ENCODE assay signal across 19 cellular contexts in the genomic region with DNA sequence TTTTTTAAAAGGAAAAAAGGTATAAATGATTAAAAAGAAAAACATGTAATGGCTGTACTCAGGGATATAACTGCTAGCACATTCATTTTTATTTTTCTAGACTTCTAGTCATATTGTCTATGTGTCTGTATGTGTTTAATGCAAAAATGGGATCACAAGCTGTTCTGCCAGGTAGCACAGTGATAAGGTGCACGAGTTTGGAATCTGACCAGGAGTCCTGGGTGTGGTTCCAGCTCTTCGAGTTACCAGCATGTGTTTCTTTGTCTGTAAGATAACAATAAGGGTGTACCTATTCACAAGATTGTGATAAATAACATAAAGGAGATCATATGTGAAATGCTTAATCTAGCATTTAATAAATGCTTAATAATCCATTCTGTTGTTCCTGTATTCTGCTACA.
DNase-seq lines count a peak whose midpoint lies in the region; ATAC-seq and TF ChIP-seq lines count a peak whose summit lies in the region.
"Had no signal": no experiment of that assay in that cellular context is flagged by ENCODE, and none has a peak within 500 bp of the region (broad histone marks: within the 10 kb centered on the region; RNA-seq: fewer than 3 reads in every experiment).

No MANE protein-coding gene starts in this region.

- no peaks in the 10 kb centered on the region for H3K27me3 Mint-ChIP-seq in activated CD4-positive, alpha-beta T cell treated with anti-CD3 and anti-CD28 coated beads, Interleukin-2, amount 10 ng/mL, durations not matched to agents 24 days and 14 days
- H3K27me3 Mint-ChIP-seq in activated naive CD4-positive, alpha-beta T cell treated with anti-CD3 and anti-CD28 coated beads, Interleukin-2, amount 10 ng/mL, durations not matched to agents 7 days and 5 days: no peaks in the 10 kb centered on the region
- no peaks in the 10 kb centered on the region for H3K27me3 Mint-ChIP-seq in HFFc6 (ENCODE audit: insufficient read depth)
- H3K27me3 Mint-ChIP-seq: CD4-positive, CD25-positive, alpha-beta regulatory T cell had no signal

- no peaks in the 10 kb centered on the region for H3K4me1 Mint-ChIP-seq in activated CD4-positive, alpha-beta T cell treated with anti-CD3 and anti-CD28 coated beads, Interleukin-2, amount 10 ng/mL, durations not matched to agents 24 days and 14 days
- no peaks in the 10 kb centered on the region for H3K4me1 Mint-ChIP-seq in activated naive CD4-positive, alpha-beta T cell treated with anti-CD3 and anti-CD28 coated beads, Interleukin-2, amount 10 ng/mL, durations not matched to agents 7 days and 5 days
- peaks cover 27% of the 10 kb centered on the region for H3K4me1 Mint-ChIP-seq in HFFc6 (ENCODE audit: low read depth)

- no peaks in the 10 kb centered on the region for H3K27me3 ChIP-seq in left lung
- H3K27me3 ChIP-seq: MG63 had no signal

- TF ChIP-seq CTCF in VCaP (conservative IDR thresholded peaks at IDR 0.05) (no peak), left lung (IDR thresholded peaks at IDR 0.05) (no peak), HFFc6 (IDR thresholded peaks at IDR 0.05) (no peak)

- H3K36me3 Mint-ChIP-seq in activated CD4-positive, alpha-beta T cell treated with anti-CD3 and anti-CD28 coated beads, Interleukin-2, amount 10 ng/mL, durations not matched to agents 24 days and 14 days (ENCODE audit: low read depth): no peaks in the 10 kb centered on the region
- no peaks in the 10 kb centered on the region for H3K36me3 Mint-ChIP-seq in activated naive CD4-positive, alpha-beta T cell treated with anti-CD3 and anti-CD28 coated beads, Interleukin-2, amount 10 ng/mL, durations not matched to agents 7 days and 5 days
- peaks cover 10% of the 10 kb centered on the region for H3K36me3 Mint-ChIP-seq in HFFc6 (ENCODE audit: low read depth)

- H3K9me3 ChIP-seq in left lung: no peaks in the 10 kb centered on the region
- H3K9me3 ChIP-seq: MG63 had no signal

- peaks cover 0 to 10% of the 10 kb centered on the region in 2 donors for H3K4me1 ChIP-seq in left lung

- H3K4me3 Mint-ChIP-seq in activated CD4-positive, alpha-beta T cell treated with anti-CD3 and anti-CD28 coated beads, Interleukin-2, amount 10 ng/mL, durations not matched to agents 24 days and 14 days: no peak overlapping the region
- H3K4me3 Mint-ChIP-seq in activated naive CD4-positive, alpha-beta T cell treated with anti-CD3 and anti-CD28 coated beads, Interleukin-2, amount 10 ng/mL, durations not matched to agents 7 days and 5 days: no peak overlapping the region
- no peak overlapping the region for H3K4me3 Mint-ChIP-seq in HFFc6
- H3K4me3 Mint-ChIP-seq: CD4-positive, CD25-positive, alpha-beta regulatory T cell had no signal

- no peaks in the 10 kb centered on the region for H3K36me3 ChIP-seq in left lung
- H3K36me3 ChIP-seq: MG63 had no signal

- H3K4me3 ChIP-seq in left lung: no peak overlapping the region
- H3K4me3 ChIP-seq: MG63 had no signal

- ATAC-seq in left colon (peak; percentile 86), left lung (no peak)
- ATAC-seq: HepG2, SK-N-SH treated with all-trans-retinoic acid at 6 μM for 48 hours had no signal

- DNase-seq in NCI-H146 (lab: John Stamatoyannopoulos, UW) (peak; percentile 23), left colon (peak; percentile 66 to 74), left lung (no peak), HFFc6 (no peak)
- DNase-seq in activated CD4-positive, alpha-beta T cell treated with anti-CD3 and anti-CD28 coated beads, Interleukin-2, amount 10 ng/mL, durations not matched to agents 24 days and 14 days: no peak
- DNase-seq in activated naive CD4-positive, alpha-beta T cell treated with anti-CD3 and anti-CD28 coated beads, Interleukin-2, amount 10 ng/mL, durations not matched to agents 7 days and 5 days: no peak
- DNase-seq: CD4-positive, CD25-positive, alpha-beta regulatory T cell; DMS79; HCEC 1CT; MG63; NCI-H1092; NCI-H1694; NCI-H526 treated with DMSO at 0.1 percent for 48 hours; OCI-M1; SHP77 treated with DMSO at 0.1 percent for 48 hours had no signal

- intact Hi-C loops in left colon (cut with DNase I, micrococcal nuclease): no loop called here
- intact Hi-C loops in activated CD4-positive, alpha-beta T cell treated with anti-CD3 and anti-CD28 coated beads, Interleukin-2, amount 10 ng/mL, durations not matched to agents 24 days and 14 days (cut with micrococcal nuclease): no loop called here
- intact Hi-C loops in left lung (cut with DNase I): no loop called here

- H3K9me3 Mint-ChIP-seq in activated CD4-positive, alpha-beta T cell treated with anti-CD3 and anti-CD28 coated beads, Interleukin-2, amount 10 ng/mL, durations not matched to agents 24 days and 14 days: no peaks in the 10 kb centered on the region
- no peaks in the 10 kb centered on the region for H3K9me3 Mint-ChIP-seq in activated naive CD4-positive, alpha-beta T cell treated with anti-CD3 and anti-CD28 coated beads, Interleukin-2, amount 10 ng/mL, durations not matched to agents 7 days and 5 days
- no peaks in the 10 kb centered on the region for H3K9me3 Mint-ChIP-seq in HFFc6
- H3K9me3 Mint-ChIP-seq: CD4-positive, CD25-positive, alpha-beta regulatory T cell had no signal

- H3K27ac Mint-ChIP-seq in activated CD4-positive, alpha-beta T cell treated with anti-CD3 and anti-CD28 coated beads, Interleukin-2, amount 10 ng/mL, durations not matched to agents 24 days and 14 days: no peak overlapping the region
- H3K27ac Mint-ChIP-seq in activated naive CD4-positive, alpha-beta T cell treated with anti-CD3 and anti-CD28 coated beads, Interleukin-2, amount 10 ng/mL, durations not matched to agents 7 days and 5 days: no peak overlapping the region
- H3K27ac Mint-ChIP-seq in HFFc6: no peak overlapping the region; the same call in 1 of the 2 replicates
- H3K27ac Mint-ChIP-seq: CD4-positive, CD25-positive, alpha-beta regulatory T cell had no signal

- CTCF ChIA-PET in activated naive CD4-positive, alpha-beta T cell treated with anti-CD3 and anti-CD28 coated beads, Interleukin-2, amount 10 ng/mL, durations not matched to agents 7 days and 5 days (lab: Charles Lee): no interaction called here

- peak overlapping the region; percentile 19; the same call in 1 of the 2 replicates for H3K27ac ChIP-seq in VCaP
- H3K27ac ChIP-seq in left lung: no peak overlapping the region
- H3K27ac ChIP-seq: KMS-11 had no signal

Comparison
In these comparisons a context has a peak if more than half of its experiments do, and no peak if none do; other contexts are left out.
1. DNase-seq: peak in NCI-H146 (single experiment) and left colon (2 of 2); none in activated CD4-positive, alpha-beta T cell treated with anti-CD3 and anti-CD28 coated beads, Interleukin-2, amount 10 ng/mL, durations not matched to agents 24 days and 14 days (single experiment), activated naive CD4-positive, alpha-beta T cell treated with anti-CD3 and anti-CD28 coated beads, Interleukin-2, amount 10 ng/mL, durations not matched to agents 7 days and 5 days (single experiment), left lung (0 of 2) and HFFc6 (single experiment).